Comparison of ENCODE assay signal across 8 cellular contexts in the genomic region with DNA sequence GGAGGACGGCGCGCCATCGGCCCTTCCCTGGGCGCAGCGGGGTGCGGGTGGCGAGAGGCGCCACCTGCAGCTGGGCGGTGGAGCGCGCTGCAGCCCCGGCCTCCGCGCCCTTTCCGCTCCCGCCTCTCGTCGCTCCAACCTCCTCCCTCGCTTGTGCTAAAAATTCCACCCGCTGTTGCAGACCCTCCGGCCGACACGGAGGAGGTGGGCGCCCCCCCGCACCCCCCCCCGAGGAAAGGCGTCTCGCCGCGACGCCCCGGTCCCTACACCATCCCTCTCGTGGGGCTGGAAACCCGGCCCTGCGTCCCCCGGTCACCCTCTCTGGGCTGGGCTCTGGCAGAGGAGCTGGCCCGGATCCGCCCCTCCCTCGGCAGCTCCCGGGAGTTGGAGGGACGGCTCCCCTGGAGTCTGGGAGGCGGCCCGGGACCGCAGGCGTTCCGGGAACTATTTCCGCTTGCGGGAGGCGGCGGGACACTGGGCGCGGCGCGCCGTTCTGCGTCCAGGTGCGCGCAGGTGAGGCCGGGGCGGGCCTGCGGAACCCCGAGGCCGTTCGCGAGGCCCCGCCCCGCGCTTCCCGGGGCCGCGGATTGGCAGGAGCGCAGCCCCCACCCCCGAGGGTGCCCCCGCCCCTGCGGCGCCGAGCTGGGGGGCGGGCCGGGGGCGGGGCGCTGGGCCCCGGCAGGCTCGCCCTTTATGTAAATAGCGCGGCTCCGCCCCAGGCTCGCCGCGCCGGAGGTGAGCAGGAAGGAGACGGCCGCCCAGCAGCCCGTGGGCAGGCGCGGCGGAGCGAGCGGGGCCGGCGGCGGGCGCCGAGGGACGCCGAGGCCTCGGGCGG. TPM values are rescaled to one million over a fixed set of nuclear protein-coding genes. Genes with fewer than 3 reads are reported as not detected.
DNase-seq lines count a peak whose midpoint lies in the region; ATAC-seq and TF ChIP-seq lines count a peak whose summit lies in the region.

A gene with protein sequence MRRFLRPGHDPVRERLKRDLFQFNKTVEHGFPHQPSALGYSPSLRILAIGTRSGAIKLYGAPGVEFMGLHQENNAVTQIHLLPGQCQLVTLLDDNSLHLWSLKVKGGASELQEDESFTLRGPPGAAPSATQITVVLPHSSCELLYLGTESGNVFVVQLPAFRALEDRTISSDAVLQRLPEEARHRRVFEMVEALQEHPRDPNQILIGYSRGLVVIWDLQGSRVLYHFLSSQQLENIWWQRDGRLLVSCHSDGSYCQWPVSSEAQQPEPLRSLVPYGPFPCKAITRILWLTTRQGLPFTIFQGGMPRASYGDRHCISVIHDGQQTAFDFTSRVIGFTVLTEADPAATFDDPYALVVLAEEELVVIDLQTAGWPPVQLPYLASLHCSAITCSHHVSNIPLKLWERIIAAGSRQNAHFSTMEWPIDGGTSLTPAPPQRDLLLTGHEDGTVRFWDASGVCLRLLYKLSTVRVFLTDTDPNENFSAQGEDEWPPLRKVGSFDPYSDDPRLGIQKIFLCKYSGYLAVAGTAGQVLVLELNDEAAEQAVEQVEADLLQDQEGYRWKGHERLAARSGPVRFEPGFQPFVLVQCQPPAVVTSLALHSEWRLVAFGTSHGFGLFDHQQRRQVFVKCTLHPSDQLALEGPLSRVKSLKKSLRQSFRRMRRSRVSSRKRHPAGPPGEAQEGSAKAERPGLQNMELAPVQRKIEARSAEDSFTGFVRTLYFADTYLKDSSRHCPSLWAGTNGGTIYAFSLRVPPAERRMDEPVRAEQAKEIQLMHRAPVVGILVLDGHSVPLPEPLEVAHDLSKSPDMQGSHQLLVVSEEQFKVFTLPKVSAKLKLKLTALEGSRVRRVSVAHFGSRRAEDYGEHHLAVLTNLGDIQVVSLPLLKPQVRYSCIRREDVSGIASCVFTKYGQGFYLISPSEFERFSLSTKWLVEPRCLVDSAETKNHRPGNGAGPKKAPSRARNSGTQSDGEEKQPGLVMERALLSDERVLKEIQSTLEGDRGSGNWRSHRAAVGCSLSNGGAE (plus strand): TSS at position 727 of the 835 bp plus-strand sequence. CDS start 17,730 bp downstream, outside the sequence.

- no peaks in the 10 kb centered on the region for H3K79me2 ChIP-seq in OCI-LY1 (ENCODE audit: insufficient read depth, low read length)

- H3K27me3 Mint-ChIP-seq in CD4-positive, alpha-beta memory T cell, result no peaks in the 10 kb centered on the region
- no peaks in the 10 kb centered on the region for H3K27me3 Mint-ChIP-seq in naive thymus-derived CD8-positive, alpha-beta T cell
- H3K27me3 Mint-ChIP-seq in stimulated activated naive CD8-positive, alpha-beta T cell treated with anti-CD3 and anti-CD28 coated beads, Interleukin-15, Interleukin-2, amounts not matched to agents 100 ng/mL and 50 ng/mL, for 24 hours, result peaks cover 2% of the 10 kb centered on the region

- no peaks in the 10 kb centered on the region for H3K9me3 ChIP-seq in CD4-positive, alpha-beta memory T cell (ENCODE audit: control insufficient read depth in 1 of 2, low read length in 2 of 2)
- H3K9me3 ChIP-seq in HUES48 (ENCODE audit: control insufficient read depth, insufficient read depth, low read length) (no peaks in the 10 kb centered on the region), OCI-LY1 (ENCODE audit: low read length) (no peaks in the 10 kb centered on the region), esophagus (ENCODE audit: control insufficient read depth in 2 of 2, insufficient read depth in 1 of 2, low read depth in 1 of 2, low read length in 1 of 2) (no peaks in the 10 kb centered on the region)

- peak within 1 kb of the TSS; percentile 79 for H3K4me2 ChIP-seq in OCI-LY1 (ENCODE audit: low read length)

- H3K4me1 ChIP-seq in CD4-positive, alpha-beta memory T cell (ENCODE audit: insufficient read depth, low read length), result peaks cover 24% of the 10 kb centered on the region
- H3K4me1 ChIP-seq in HUES48 (ENCODE audit: control insufficient read depth, insufficient read depth, low read length) (no peaks in the 10 kb centered on the region; the same call in 1 of the 2 replicates), OCI-LY1 (ENCODE audit: insufficient read depth, low read length, severe bottlenecking) (peaks cover 11% of the 10 kb centered on the region), esophagus (ENCODE audit: control insufficient read depth in 2 of 2, insufficient read depth in 2 of 2, low read length in 1 of 2) (peaks cover 0 to 5% of the 10 kb centered on the region in 2 donors)

- H2AFZ ChIP-seq in OCI-LY1 (ENCODE audit: low read length), result no peak within 1 kb of the TSS

- H3K9me2 ChIP-seq in OCI-LY1 (ENCODE audit: low read depth, low read length), result no peaks in the 10 kb centered on the region

- intact Hi-C loops in CD4-positive, alpha-beta memory T cell (cut with micrococcal nuclease), result loop anchor here (1.0 to 2.0 kb wide), 5 partner anchors 9 to 120 kb away; a partner anchor contains a TSS

- peak within 1 kb of the TSS; percentile 36 to 74 for H3K4me3 ChIP-seq in CD4-positive, alpha-beta memory T cell (ENCODE audit: low read length in 2 of 2)
- peak within 1 kb of the TSS; percentile 86 for H3K4me3 ChIP-seq in HUES48 (ENCODE audit: low read depth, low read length)
- H3K4me3 ChIP-seq in OCI-LY1 (ENCODE audit: low read depth, low read length, poor library complexity, severe bottlenecking), result peak within 1 kb of the TSS; percentile 69
- peak within 1 kb of the TSS; percentile 69 to 72 for H3K4me3 ChIP-seq in esophagus (ENCODE audit: low read depth in 1 of 2, low read length in 2 of 2)

- peak within 1 kb of the TSS; percentile 52 to 75 (median 67) for H3K27ac Mint-ChIP-seq in CD4-positive, alpha-beta memory T cell
- H3K27ac Mint-ChIP-seq in naive thymus-derived CD8-positive, alpha-beta T cell, result peak within 1 kb of the TSS in 8 of 10 donors; percentile 53 to 90 (median 78)
- H3K27ac Mint-ChIP-seq in stimulated activated naive CD8-positive, alpha-beta T cell treated with anti-CD3 and anti-CD28 coated beads, Interleukin-15, Interleukin-2, amounts not matched to agents 100 ng/mL and 50 ng/mL, for 24 hours, result no peak within 1 kb of the TSS

- H3K9me3 Mint-ChIP-seq in CD4-positive, alpha-beta memory T cell, result no peaks in the 10 kb centered on the region
- no peaks in the 10 kb centered on the region for H3K9me3 Mint-ChIP-seq in naive thymus-derived CD8-positive, alpha-beta T cell
- no peaks in the 10 kb centered on the region for H3K9me3 Mint-ChIP-seq in stimulated activated naive CD8-positive, alpha-beta T cell treated with anti-CD3 and anti-CD28 coated beads, Interleukin-15, Interleukin-2, amounts not matched to agents 100 ng/mL and 50 ng/mL, for 24 hours

- peaks cover 18% of the 10 kb centered on the region for H3K36me3 ChIP-seq in CD4-positive, alpha-beta memory T cell (ENCODE audit: insufficient read depth, low read length)
- H3K36me3 ChIP-seq in HUES48 (ENCODE audit: control insufficient read depth, insufficient read depth, low read length) (peaks cover 31% of the 10 kb centered on the region), OCI-LY1 (ENCODE audit: insufficient read depth, low read length) (no peaks in the 10 kb centered on the region), esophagus (ENCODE audit: control insufficient read depth in 2 of 2, insufficient read depth in 2 of 2, low read length in 1 of 2) (peaks cover 0 to 7% of the 10 kb centered on the region in 2 donors)

- 0 to 1% methylated on average over 70 to 108 of the region's 108 CpGs for WGBS in esophagus, 2 donors

- no peaks in the 10 kb centered on the region for H4K20me1 ChIP-seq in OCI-LY1 (ENCODE audit: insufficient read depth, low read length)

- H3K27me3 ChIP-seq in CD4-positive, alpha-beta memory T cell (ENCODE audit: insufficient read depth, low read length), result no peaks in the 10 kb centered on the region
- H3K27me3 ChIP-seq in HUES48 (ENCODE audit: control insufficient read depth, insufficient read depth, low read length) (peaks cover 4% of the 10 kb centered on the region; the same call in 1 of the 2 replicates), OCI-LY1 (ENCODE audit: insufficient read depth, low read length) (peaks cover 7% of the 10 kb centered on the region; the same call in 1 of the 2 replicates), esophagus (ENCODE audit: control insufficient read depth in 1 of 2, insufficient read depth in 2 of 2, low read length in 2 of 2) (no peaks in the 10 kb centered on the region)

- peak within 1 kb of the TSS; percentile 81 for H3K9ac ChIP-seq in HUES48 (ENCODE audit: low read depth, low read length)
- peak within 1 kb of the TSS; percentile 60; the same call in 1 of the 2 replicates for H3K9ac ChIP-seq in OCI-LY1 (ENCODE audit: low read length)

- peak within 1 kb of the TSS; percentile 82 to 87 (median 84) for H3K4me3 Mint-ChIP-seq in CD4-positive, alpha-beta memory T cell
- H3K4me3 Mint-ChIP-seq in naive thymus-derived CD8-positive, alpha-beta T cell, result peak within 1 kb of the TSS; percentile 71 to 88 (median 81)
- H3K4me3 Mint-ChIP-seq in stimulated activated naive CD8-positive, alpha-beta T cell treated with anti-CD3 and anti-CD28 coated beads, Interleukin-15, Interleukin-2, amounts not matched to agents 100 ng/mL and 50 ng/mL, for 24 hours, result peak within 1 kb of the TSS; percentile 72

- peaks cover 6 to 19% of the 10 kb centered on the region in 2 donors for H3K36me3 Mint-ChIP-seq in CD4-positive, alpha-beta memory T cell
- H3K36me3 Mint-ChIP-seq in naive thymus-derived CD8-positive, alpha-beta T cell, result peaks cover 0 to 29% (median 3%) of the 10 kb centered on the region in 3 donors
- peaks cover 16% of the 10 kb centered on the region for H3K36me3 Mint-ChIP-seq in stimulated activated naive CD8-positive, alpha-beta T cell treated with anti-CD3 and anti-CD28 coated beads, Interleukin-15, Interleukin-2, amounts not matched to agents 100 ng/mL and 50 ng/mL, for 24 hours (ENCODE audit: low read depth)

- POLR2A ChIA-PET in CD4-positive, alpha-beta memory T cell (lab: Charles Lee; ENCODE audit: partially characterized antibody), result interaction anchor here (0.7 to 3.8 kb wide), 15 partner anchors 8 to 259 kb away, joined by 3 to 72 read pairs (median 5); a partner anchor contains a TSS
- POLR2A ChIA-PET in naive thymus-derived CD8-positive, alpha-beta T cell (lab: Charles Lee), result interaction anchor here (0.6 to 2.2 kb wide), 16 partner anchors 9 to 255 kb away, joined by 3 to 32 read pairs (median 4); a partner anchor contains a TSS

- ATAC-seq in naive thymus-derived CD8-positive, alpha-beta T cell, result peak; percentile 88 to 89

- peak; percentile 84 to 91 (median 90) for DNase-seq in CD4-positive, alpha-beta memory T cell
- DNase-seq in GM20000 (ENCODE audit: low spot score) (peak; percentile 99), activated T-cell treated with anti-CD3 and anti-CD28 coated beads for 4 hours (peak; percentile 76)
- DNase-seq in naive thymus-derived CD8-positive, alpha-beta T cell, result peak; percentile 78 to 94 (median 88)

- TF ChIP-seq CTCF in GM20000 (IDR thresholded peaks at IDR 0.05; ENCODE audit: extremely low read depth, missing control alignments) (peak; percentile 47), OCI-LY1 (IDR thresholded peaks at IDR 0.05; ENCODE audit: low read length) (peak; percentile 39; the same call in 1 of the 2 replicates)

- CTCF ChIA-PET in CD4-positive, alpha-beta memory T cell (lab: Charles Lee; ENCODE audit: partially characterized antibody), result interaction anchor here (0.6 to 3.1 kb wide), 11 partner anchors 9 to 555 kb away, joined by 3 to 24 read pairs (median 4); a partner anchor contains a TSS

- peak within 1 kb of the TSS; percentile 56 for H3K27ac ChIP-seq in CD4-positive, alpha-beta memory T cell (ENCODE audit: low read depth, low read length)
- peak within 1 kb of the TSS; percentile 87 for H3K27ac ChIP-seq in HUES48 (ENCODE audit: low read depth, low read length)
- H3K27ac ChIP-seq in OCI-LY1 (ENCODE audit: low read depth, low read length, poor library complexity, severe bottlenecking), result no peak within 1 kb of the TSS
- peak within 1 kb of the TSS; percentile 96 to 98 for H3K27ac ChIP-seq in esophagus (ENCODE audit: low read depth in 2 of 2, low read length in 1 of 2)

- peaks cover 8 to 17% (median 12%) of the 10 kb centered on the region in 4 donors for H3K4me1 Mint-ChIP-seq in CD4-positive, alpha-beta memory T cell
- H3K4me1 Mint-ChIP-seq in naive thymus-derived CD8-positive, alpha-beta T cell, result peaks cover 3 to 21% (median 12%) of the 10 kb centered on the region in 4 donors
- peaks cover 11% of the 10 kb centered on the region for H3K4me1 Mint-ChIP-seq in stimulated activated naive CD8-positive, alpha-beta T cell treated with anti-CD3 and anti-CD28 coated beads, Interleukin-15, Interleukin-2, amounts not matched to agents 100 ng/mL and 50 ng/mL, for 24 hours (ENCODE audit: low read depth)

- H3F3A ChIP-seq in OCI-LY1 (ENCODE audit: insufficient read depth, low read length), result no peaks in the 10 kb centered on the region

RNA-seq across cellular contexts. Expression of the gene that starts here (rescaled TPM):
- 10 to 100 TPM; 40.1 to 43.6 TPM for total RNA-seq in CD4-positive, alpha-beta memory T cell
- polyA plus RNA-seq in CD4-positive, alpha-beta memory T cell, result 10 to 100 TPM; 19.3 to 24.4 TPM
- 100 to 1,000 TPM in 1 of 2 donors, 10 to 100 TPM in 1; 71.6 to 139 TPM for polyA plus RNA-seq in esophagus
- 10 to 100 TPM; 30.3 to 30.6 TPM for total RNA-seq in naive thymus-derived CD8-positive, alpha-beta T cell
- 10 to 100 TPM; 13.4 to 21.8 (median 15.0) TPM for polyA plus RNA-seq in naive thymus-derived CD8-positive, alpha-beta T cell
